Comparison of ENCODE assay signal across 9 cellular contexts in genomic region chr17:81959362-81960129, GRCh38. TPM values are rescaled to one million over a fixed set of nuclear protein-coding genes. Genes with fewer than 3 reads are reported as not detected.
A peak's percentile ranks its signal among the peaks of the same experiment; 100 is the strongest.
DNase-seq lines count a peak whose midpoint lies in the region; ATAC-seq and TF ChIP-seq lines count a peak whose summit lies in the region.
"Had no signal": no experiment of that assay in that cellular context is flagged by ENCODE, and none has a peak within 500 bp of the region (broad histone marks: within the 10 kb centered on the region; RNA-seq: fewer than 3 reads in every experiment).

No MANE protein-coding gene starts in this region.

- ATAC-seq in left lung (peak; percentile 95), HG03460 (IDR thresholded peaks at IDR 0.05; ENCODE audit: unreplicated experiment) (no peak)

- intact Hi-C loops in left lung (cut with DNase I), result loop anchor here in 1 of 2 donors (1.0 kb wide), 1 partner anchor 62 kb away; no protein-coding TSS in a partner anchor

- no peaks in the 10 kb centered on the region for H3K36me3 ChIP-seq in left lung

- no peaks in the 10 kb centered on the region for H3K9me3 ChIP-seq in left lung

- peak; percentile 64 for DNase-seq in NCI-H1092 treated with DMSO at 0.1 percent for 48 hours (lab: John Stamatoyannopoulos, UW)
- DNase-seq in NCI-H1092 (lab: John Stamatoyannopoulos, UW), result no peak
- peak; percentile 69 for DNase-seq in LoVo (ENCODE audit: low spot score)
- peak; percentile 62 to 78 (median 67) for DNase-seq in activated CD4-positive, CD25-positive, alpha-beta regulatory T cell (lab: John Stamatoyannopoulos, UW)
- peak in 42 of 61 donors; percentile 10 to 66 (median 40) for DNase-seq in caudate nucleus (lab: John Stamatoyannopoulos, UW)
- DNase-seq in left lung, result peak; percentile 66 to 96
- peak; percentile 67 to 71 for DNase-seq in stimulated activated CD4-positive, alpha-beta T cell treated with anti-CD3 and anti-CD28 coated beads, Interleukin-4, amount 100 ng/mL, for 48 hours (ENCODE audit: low read depth in 2 of 2)

- peak overlapping the region; percentile 24 to 47 for H3K4me3 ChIP-seq in left lung

- H3K4me1 ChIP-seq in left lung, result peaks cover 8 to 30% of the 10 kb centered on the region in 2 donors

- peaks cover 26 to 81% of the 10 kb centered on the region in 2 donors for H3K27me3 ChIP-seq in left lung

- peak; percentile 69 to 89 for TF ChIP-seq CTCF in left lung (IDR thresholded peaks at IDR 0.05)

- H3K27ac ChIP-seq in caudate nucleus (ENCODE audit: low read depth, low read length), result no peak overlapping the region
- no peak overlapping the region for H3K27ac ChIP-seq in left lung

RNA-seq across cellular contexts. Expression of gene NOTUM, which starts 1.4 kb away (rescaled TPM):
- total RNA-seq in left lung, result 1 to 10 TPM in 1 of 2 donors, under 1 TPM in 1; 0.79 to 1.0 TPM

RNA-seq across cellular contexts. Expression of gene MYADML2, which starts 12.5 kb away (rescaled TPM):
- total RNA-seq in left lung, result not detected
- total RNA-seq: pulmonary artery endothelial cell had no signal

RNA-seq across cellular contexts. Expression of gene ASPSCR1, which starts 17.9 kb away (rescaled TPM):
- 10 to 100 TPM; 35.1 to 40.2 TPM for total RNA-seq in left lung

RNA-seq across cellular contexts. Expression of gene PYCR1, which starts 22.4 kb away (rescaled TPM):
- 10 to 100 TPM; 74.0 to 83.0 TPM for total RNA-seq in left lung

RNA-seq across cellular contexts. Expression of gene MAFG, which starts 32.0 kb away (rescaled TPM):
- 10 to 100 TPM; 25.3 to 39.8 TPM for total RNA-seq in left lung
